10 cellular contexts compared by ENCODE assay signal in genomic region chr12:108839890-108840230, GRCh38. TPM values are rescaled to one million over a fixed set of nuclear protein-coding genes. Genes with fewer than 3 reads are reported as not detected.
DNase-seq lines count a peak whose midpoint lies in the region; ATAC-seq, FAIRE-seq and TF ChIP-seq lines count a peak whose summit lies in the region.
"Had no signal": no experiment of that assay in that cellular context is flagged by ENCODE, and none has a peak within 500 bp of the region (broad histone marks: within the 10 kb centered on the region; RNA-seq: fewer than 3 reads in every experiment).

No MANE protein-coding gene starts in this region.

- no peaks in the 10 kb centered on the region for H3K9me2 ChIP-seq in hepatocyte (replicated peaks; ENCODE audit: insufficient read depth)

- H3K4me3 Mint-ChIP-seq in activated T-helper 17 cell treated with anti-CD3 and anti-CD28 coated beads, Interleukin-2, amount 50 U/mL, for 72 hours: peak overlapping the region; percentile 86

- no peak overlapping the region for H3K4me2 ChIP-seq in hepatocyte

- peaks cover 20% of the 10 kb centered on the region for H3K4me1 Mint-ChIP-seq in activated T-helper 17 cell treated with anti-CD3 and anti-CD28 coated beads, Interleukin-2, amount 50 U/mL, for 72 hours

- peak overlapping the region; percentile 98 for H3K27ac Mint-ChIP-seq in activated T-helper 17 cell treated with anti-CD3 and anti-CD28 coated beads, Interleukin-2, amount 50 U/mL, for 72 hours

- no peak for TF ChIP-seq CTCF in hepatocyte (IDR thresholded peaks at IDR 0.05; ENCODE audit: poor library complexity)
- no peak for TF ChIP-seq CTCF in GM20000 (IDR thresholded peaks at IDR 0.05; ENCODE audit: extremely low read depth, missing control alignments)

- 0 out of 2 replicates have a peak, but pooled peaks cover 2% of the 10 kb centered on the region for H3K9me3 ChIP-seq in HUES6 (ENCODE audit: control insufficient read depth, insufficient read depth, low read depth, low read length)
- no peaks in the 10 kb centered on the region for H3K9me3 ChIP-seq in hepatocyte (ENCODE audit: low read depth)
- H3K9me3 ChIP-seq in small intestine (ENCODE audit: control insufficient read depth, low read depth): no peaks in the 10 kb centered on the region

- no peaks in the 10 kb centered on the region for H3K27me3 Mint-ChIP-seq in activated T-helper 17 cell treated with anti-CD3 and anti-CD28 coated beads, Interleukin-2, amount 50 U/mL, for 72 hours
- H3K27me3 Mint-ChIP-seq: naive B cell had no signal

- H3K9ac ChIP-seq in HUES6 (ENCODE audit: low read length): peak overlapping the region; percentile 38

- WGBS in hepatocyte (ENCODE audit: low lambda C conversion rate, missing lambda C conversion rate): 96% methylated on average over 10 of the region's 10 CpGs
- WGBS in small intestine, 3 donors: 85 to 97% (median 92%) methylated on average over 10 of the region's 10 CpGs

- DNase-seq in hepatocyte (ENCODE audit: low spot score) (no peak), small intestine (no peak), H4 (ENCODE audit: low spot score) (no peak), NOMO-1 (lab: John Stamatoyannopoulos, UW; ENCODE audit: unreplicated experiment in 2 of 2) (no peak), H7 (no peak), GM20000 (ENCODE audit: low spot score) (no peak)
- DNase-seq: naive B cell had no signal

- peaks cover 35% of the 10 kb centered on the region for H3K4me1 ChIP-seq in HUES6 (ENCODE audit: control insufficient read depth, insufficient read depth, low read length)
- H3K4me1 ChIP-seq in hepatocyte (ENCODE audit: insufficient read depth): peaks cover 21% of the 10 kb centered on the region
- H3K4me1 ChIP-seq in small intestine (ENCODE audit: control insufficient read depth in 2 of 2, insufficient read depth in 1 of 2, low read depth in 1 of 2, low read length in 1 of 2): peaks cover 0 to 9% of the 10 kb centered on the region in 2 donors

- H3K27ac ChIP-seq in HUES6 (ENCODE audit: low read depth, low read length): peak overlapping the region; percentile 82; the same call in 1 of the 2 replicates
- H3K27ac ChIP-seq in hepatocyte: peak overlapping the region; percentile 85
- peak overlapping the region; percentile 54 to 88 for H3K27ac ChIP-seq in small intestine (ENCODE audit: low read depth in 1 of 2, low read length in 1 of 2)

- H3K79me2 ChIP-seq in hepatocyte: peaks cover 53% of the 10 kb centered on the region

- H2AFZ ChIP-seq in hepatocyte: no peak overlapping the region

- no peaks in the 10 kb centered on the region for H3K9me3 Mint-ChIP-seq in activated T-helper 17 cell treated with anti-CD3 and anti-CD28 coated beads, Interleukin-2, amount 50 U/mL, for 72 hours
- H3K9me3 Mint-ChIP-seq: naive B cell had no signal

- H3K36me3 Mint-ChIP-seq in activated T-helper 17 cell treated with anti-CD3 and anti-CD28 coated beads, Interleukin-2, amount 50 U/mL, for 72 hours (ENCODE audit: low read depth): peaks cover 67% of the 10 kb centered on the region

- H3K4me3 ChIP-seq in HUES6 (ENCODE audit: low read depth, low read length) (no peak overlapping the region), hepatocyte (no peak overlapping the region), small intestine (ENCODE audit: low read depth in 1 of 2, low read length in 2 of 2) (no peak overlapping the region), H7 (ENCODE audit: insufficient read depth, low read depth, low read length) (no peak overlapping the region)

- no peak for ATAC-seq in activated T-helper 17 cell treated with anti-CD3 and anti-CD28 coated beads, Interleukin-2, amount 50 U/mL, for 72 hours (replicated peaks)

- H3K36me3 ChIP-seq in HUES6 (ENCODE audit: control insufficient read depth, insufficient read depth, low read length) (peaks cover 17% of the 10 kb centered on the region), hepatocyte (replicated peaks; ENCODE audit: insufficient read depth, low read depth) (no peaks in the 10 kb centered on the region), small intestine (ENCODE audit: control insufficient read depth in 2 of 2, insufficient read depth in 2 of 2, low read length in 2 of 2) (no peaks in the 10 kb centered on the region), H7 (replicated peaks; ENCODE audit: control insufficient read depth, insufficient read depth, low read length) (peaks cover 2% of the 10 kb centered on the region)

- FAIRE-seq in small intestine (lab: Jason Lieb, UNC): no peak
- FAIRE-seq: colon had no signal

- H3K27me3 ChIP-seq in HUES6 (ENCODE audit: control insufficient read depth, insufficient read depth, low read length): no peaks in the 10 kb centered on the region
- no peaks in the 10 kb centered on the region for H3K27me3 ChIP-seq in hepatocyte
- no peaks in the 10 kb centered on the region for H3K27me3 ChIP-seq in small intestine (ENCODE audit: control insufficient read depth in 2 of 2, insufficient read depth in 2 of 2, low read length in 2 of 2)
- H3K27me3 ChIP-seq in H7 (ENCODE audit: control insufficient read depth, insufficient read depth, low read length): no peaks in the 10 kb centered on the region

- no peaks in the 10 kb centered on the region for H4K20me1 ChIP-seq in hepatocyte (ENCODE audit: insufficient read depth, poor library complexity, severe bottlenecking)

RNA-seq across cellular contexts. Expression of gene SSH1, which starts 17.5 kb away (rescaled TPM):
- 10 to 100 TPM; 60.8 to 95.4 TPM for total RNA-seq in activated T-helper 17 cell treated with anti-CD3 and anti-CD28 coated beads, Interleukin-2, amount 50 U/mL, for 72 hours
- 8.2 and 8.9 TPM in 2 replicates for total RNA-seq in hepatocyte
- polyA plus RNA-seq in hepatocyte (7.4 and 12.2 TPM in 2 replicates), small intestine (1 to 10 TPM; 1.6 to 7.0 (median 2.2) TPM)
- total RNA-seq in H4 (2014; rRNA removed; shearing (Covaris generic)): 6.8 and 7.9 TPM in 2 replicates
- 6.1 and 8.7 TPM in 2 replicates for total RNA-seq in H7 (2014; rRNA removed; shearing (Covaris generic))

RNA-seq across cellular contexts. Expression of gene DAO, which starts 40.0 kb away (rescaled TPM):
- total RNA-seq in activated T-helper 17 cell treated with anti-CD3 and anti-CD28 coated beads, Interleukin-2, amount 50 U/mL, for 72 hours: not detected
- total RNA-seq in hepatocyte: 0.90 and 2.2 TPM in 2 replicates
- polyA plus RNA-seq in hepatocyte: 0.41 and 0.88 TPM in 2 replicates
- polyA plus RNA-seq in small intestine: not detected
- total RNA-seq in H4 (2014; rRNA removed; shearing (Covaris generic)): not detected in 2 replicates
- total RNA-seq in H7 (2014; rRNA removed; shearing (Covaris generic)): not detected in 2 replicates
